Comparison of ENCODE assay signal across 26 cellular contexts in the genomic region with DNA sequence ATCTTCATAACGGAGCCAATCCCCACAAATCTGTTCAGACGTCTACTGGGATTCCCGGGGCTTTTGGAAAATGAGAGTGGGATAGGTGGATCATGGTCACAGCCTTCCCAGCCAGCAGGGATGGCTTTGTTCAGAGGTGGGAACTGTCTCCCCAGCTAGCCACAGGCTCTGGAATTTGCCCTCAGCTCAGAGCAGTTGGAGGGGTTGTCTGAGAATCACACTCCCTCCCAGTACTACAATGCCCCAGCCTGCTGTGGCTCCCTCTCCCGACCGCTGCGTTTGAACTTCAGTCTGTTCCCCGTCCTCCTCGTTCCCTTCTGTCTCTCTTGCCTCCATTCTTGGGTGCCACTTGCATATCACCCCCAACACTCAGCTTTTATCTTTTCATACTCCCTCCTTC.
"Had no signal": no experiment of that assay in that cellular context is flagged by ENCODE, and none has a peak within 500 bp of the region (broad histone marks: within the 10 kb centered on the region; RNA-seq: fewer than 3 reads in every experiment).

No MANE protein-coding gene starts in this region.

- H3K27ac ChIP-seq: adrenal gland, ascending aorta, epithelial cell of prostate, heart left ventricle, sigmoid colon, thoracic aorta, vagina, VCaP had no signal

- H3K9me3 ChIP-seq: adrenal gland, ascending aorta, heart left ventricle, sigmoid colon, thoracic aorta, vagina had no signal

- H3K27ac Mint-ChIP-seq: activated CD8-positive, alpha-beta T cell treated with anti-CD3 and anti-CD28 coated beads, Interleukin-2, amount 10 ng/mL, durations not matched to agents 7 days and 5 days; activated naive CD4-positive, alpha-beta T cell treated with anti-CD3 and anti-CD28 coated beads, Interleukin-2, amount 50 U/mL, for 24 hours; activated T-helper 1 cell treated with anti-CD3 and anti-CD28 coated beads, Interleukin-12 subunit alpha, Interleukin-12 subunit beta, Interleukin-2, Interleukin-4 antibody, amounts not matched to agents 30 ng/mL and 10 ng/mL and 1 ng/mL, durations not matched to agents 14 hours and 24 hours and 36 hours; mesothelial cell of epicardium; natural killer cell; T-cell; T-helper 2 cell treated with Interferon-gamma antibody and Interleukin-4, amounts not matched to agents 5 μg/mL and 100 μg/mL, for 36 hours had no signal

- DNase-seq: activated CD4-positive, alpha-beta T cell treated with anti-CD3 and anti-CD28 coated beads for 1 hour; activated CD4-positive, alpha-beta T cell treated with anti-CD3 and anti-CD28 coated beads, Interleukin-2, amount 50 U/mL, for 1 hour; activated CD8-positive, alpha-beta T cell treated with anti-CD3 and anti-CD28 coated beads, Interleukin-2, amount 10 ng/mL, durations not matched to agents 7 days and 5 days; activated gamma-delta T cell treated with Interleukin-2 at 50 U/mL for 16 hours; adrenal gland; cerebellar nuclear complex; cortex of kidney; heart left ventricle; natural killer cell; occipital lobe; sigmoid colon; stimulated activated CD4-positive, alpha-beta T cell treated with anti-CD3 and anti-CD28 coated beads, Interleukin-4, amount 100 ng/mL, for 1 hour; stimulated activated naive CD4-positive, alpha-beta T cell; T-cell had no signal

- H3K27me3 ChIP-seq: adrenal gland, ascending aorta, heart left ventricle, sigmoid colon, vagina had no signal

- H3K4me3 Mint-ChIP-seq: activated CD8-positive, alpha-beta T cell treated with anti-CD3 and anti-CD28 coated beads, Interleukin-2, amount 10 ng/mL, durations not matched to agents 7 days and 5 days; activated naive CD4-positive, alpha-beta T cell treated with anti-CD3 and anti-CD28 coated beads, Interleukin-2, amount 50 U/mL, for 24 hours; activated T-helper 1 cell treated with anti-CD3 and anti-CD28 coated beads, Interleukin-12 subunit alpha, Interleukin-12 subunit beta, Interleukin-2, Interleukin-4 antibody, amounts not matched to agents 30 ng/mL and 10 ng/mL and 1 ng/mL, durations not matched to agents 14 hours and 24 hours and 36 hours; mesothelial cell of epicardium; natural killer cell; T-cell; T-helper 2 cell treated with Interferon-gamma antibody and Interleukin-4, amounts not matched to agents 5 μg/mL and 100 μg/mL, for 36 hours had no signal

- H3K36me3 Mint-ChIP-seq: activated naive CD4-positive, alpha-beta T cell treated with anti-CD3 and anti-CD28 coated beads, Interleukin-2, amount 50 U/mL, for 24 hours; mesothelial cell of epicardium; natural killer cell; T-cell; type B pancreatic cell had no signal

- H3K4me1 ChIP-seq: adrenal gland, sigmoid colon, vagina had no signal

- H3K27me3 Mint-ChIP-seq: T-cell had no signal

- ATAC-seq: activated CD8-positive, alpha-beta T cell treated with anti-CD3 and anti-CD28 coated beads, Interleukin-2, amount 10 ng/mL, durations not matched to agents 7 days and 5 days; heart left ventricle; left lobe of liver; natural killer cell; T-cell had no signal

- H3K4me1 Mint-ChIP-seq: activated naive CD4-positive, alpha-beta T cell treated with anti-CD3 and anti-CD28 coated beads, Interleukin-2, amount 50 U/mL, for 24 hours; natural killer cell; T-cell had no signal

- H3K4me3 ChIP-seq: adrenal gland, ascending aorta, heart left ventricle, lung, sigmoid colon, thoracic aorta, vagina had no signal

- H3K9me3 Mint-ChIP-seq: activated naive CD4-positive, alpha-beta T cell treated with anti-CD3 and anti-CD28 coated beads, Interleukin-2, amount 50 U/mL, for 24 hours; activated T-helper 1 cell treated with anti-CD3 and anti-CD28 coated beads, Interleukin-12 subunit alpha, Interleukin-12 subunit beta, Interleukin-2, Interleukin-4 antibody, amounts not matched to agents 30 ng/mL and 10 ng/mL and 1 ng/mL, durations not matched to agents 14 hours and 24 hours and 36 hours; mesothelial cell of epicardium; natural killer cell; T-cell; T-helper 2 cell treated with Interferon-gamma antibody and Interleukin-4, amounts not matched to agents 5 μg/mL and 100 μg/mL, for 36 hours; type B pancreatic cell had no signal

- H3K36me3 ChIP-seq: adrenal gland, sigmoid colon, vagina had no signal
